In genomic region chr2:134946073-134946472, GRCh38 we compare ENCODE assay signal across 17 cellular contexts. TPM values are rescaled to one million over a fixed set of nuclear protein-coding genes. Genes with fewer than 3 reads are reported as not detected.
DNase-seq lines count a peak whose midpoint lies in the region; ATAC-seq, FAIRE-seq and TF ChIP-seq lines count a peak whose summit lies in the region.
"Had no signal": no experiment of that assay in that cellular context is flagged by ENCODE, and none has a peak within 500 bp of the region (broad histone marks: within the 10 kb centered on the region; RNA-seq: fewer than 3 reads in every experiment).

No MANE protein-coding gene starts in this region.

- POLR2A ChIA-PET in HepG2 (lab: Yijun Ruan, JAX), result no interaction called here
- POLR2A ChIA-PET in HEK293 (lab: Yijun Ruan, JAX), result no interaction called here

- TF ChIP-seq CTCF in HepG2 (CRISPR knock-in tag; IDR thresholded peaks at IDR 0.05), result no peak
- TF ChIP-seq CTCF in right lobe of liver (IDR thresholded peaks at IDR 0.05), result no peak
- TF ChIP-seq CTCF in HEK293 (tag by site-specific recombination; IDR thresholded peaks at IDR 0.05), result no peak
- TF ChIP-seq CTCF in endodermal cell (conservative IDR thresholded peaks at IDR 0.05), result no peak

- no peak overlapping the region for H3K9ac ChIP-seq in HepG2 (ENCODE audit: insufficient read depth, low read depth, low read length)
- no peak overlapping the region for H3K9ac ChIP-seq in endodermal cell (ENCODE audit: extremely low read depth, low read length, poor library complexity, severe bottlenecking)
- H3K9ac ChIP-seq: BLaER1 treated with 17β-estradiol and CSF1 and Interleukin-3, amounts not matched to agents 10 nM and 100 nM had no signal

- intact Hi-C loops in HepG2 (cut with micrococcal nuclease; ENCODE audit: unreplicated experiment) (no loop called here), right lobe of liver (cut with DNase I) (no loop called here)

- WGBS in HepG2 (ENCODE audit: low lambda C conversion rate), result 98% methylated on average over 6 of the region's 6 CpGs
- 78% methylated on average over 6 of the region's 6 CpGs for WGBS in right lobe of liver (ENCODE audit: insufficient coverage, low coverage, low lambda C conversion rate, missing lambda C conversion rate)
- 93 to 100% methylated on average over 3 to 6 of the region's 6 CpGs for WGBS in endodermal cell (ENCODE audit: insufficient coverage in 1 of 2, insufficient read length in 1 of 2), 2 experiments

- H3K4me2 ChIP-seq in HepG2 (ENCODE audit: low read depth, low read length), result no peak overlapping the region
- H3K4me2 ChIP-seq: GM23338 had no signal

- peaks cover 3% of the 10 kb centered on the region; the same call in 1 of the 2 replicates for H4K20me1 ChIP-seq in HepG2 (ENCODE audit: insufficient read depth, low read length)

- H3K79me2 ChIP-seq in HepG2 (ENCODE audit: insufficient read depth, low read length), result peaks cover 3% of the 10 kb centered on the region

- DNase-seq in HepG2 (ENCODE audit: low spot score), result no peak
- no peak for DNase-seq in right lobe of liver
- DNase-seq in endodermal cell, result no peak
- DNase-seq in stimulated activated naive B cell treated with anti-CD40 and anti-IgM and Interleukin-4, amounts not matched to agents 10 μg/mL and 1 μg/mL and 100 μg/mL, for 72 hours, result no peak
- DNase-seq in activated CD4-positive, alpha-beta T cell treated with anti-CD3 and anti-CD28 coated beads, Interleukin-2, amount 50 U/mL, for 4 hours, result no peak
- DNase-seq: ACHN; Caco-2; CD4-positive, alpha-beta memory T cell; DND-41; GDM1; H7 had no signal

- in situ Hi-C loops in HepG2 (cut with HindIII; ENCODE audit: extremely low pct_ligation_motif_present, low pct_unique_long_range_greater_than_20kb), result no loop called here

- no peak overlapping the region for H3K4me3 Mint-ChIP-seq in endodermal cell
- H3K4me3 Mint-ChIP-seq in stimulated activated naive B cell treated with anti-CD40 and anti-IgM and Interleukin-4, amounts not matched to agents 10 μg/mL and 1 μg/mL and 100 μg/mL, for 72 hours, result no peak overlapping the region
- H3K4me3 Mint-ChIP-seq: CD4-positive, alpha-beta memory T cell; GM23338 had no signal

- H3K27ac ChIP-seq in HepG2 (ENCODE audit: extremely low read length, insufficient read depth, low read length) (no peak overlapping the region), right lobe of liver (no peak overlapping the region), HEK293 (ENCODE audit: extremely low read depth, low read depth, low read length) (no peak overlapping the region), endodermal cell (ENCODE audit: low read depth, low read length) (no peak overlapping the region)

- FAIRE-seq in HepG2 (lab: Jason Lieb, UNC), result no peak
- FAIRE-seq: K562 had no signal

- H3K4me1 Mint-ChIP-seq in endodermal cell, result peaks cover 9% of the 10 kb centered on the region
- peaks cover 23 to 39% of the 10 kb centered on the region in 2 donors for H3K4me1 Mint-ChIP-seq in stimulated activated naive B cell treated with anti-CD40 and anti-IgM and Interleukin-4, amounts not matched to agents 10 μg/mL and 1 μg/mL and 100 μg/mL, for 72 hours

- CTCF ChIA-PET in HepG2 (lab: Yijun Ruan, JAX; ENCODE audit: low intra/inter-chr PET ratio, low total read pairs), result no interaction called here
- CTCF ChIA-PET in HEK293 (lab: Yijun Ruan, JAX), result interaction anchor here (0.6 to 2.0 kb wide), 2 partner anchors 12 to 157 kb away, joined by 4 to 5 read pairs; no protein-coding TSS in a partner anchor

- H3K27me3 ChIP-seq in HepG2 (ENCODE audit: control insufficient read depth in 1 of 2, insufficient read depth in 2 of 2, low read length in 2 of 2), result no peaks in the 10 kb centered on the region
- no peaks in the 10 kb centered on the region for H3K27me3 ChIP-seq in right lobe of liver
- no peaks in the 10 kb centered on the region for H3K27me3 ChIP-seq in endodermal cell (ENCODE audit: control insufficient read depth, insufficient read depth, low read length, poor library complexity, severe bottlenecking)
- H3K27me3 ChIP-seq: BLaER1 treated with 17β-estradiol and CSF1 and Interleukin-3, amounts not matched to agents 10 nM and 100 nM had no signal

- no peaks in the 10 kb centered on the region for H3K9me3 Mint-ChIP-seq in endodermal cell
- no peaks in the 10 kb centered on the region for H3K9me3 Mint-ChIP-seq in stimulated activated naive B cell treated with anti-CD40 and anti-IgM and Interleukin-4, amounts not matched to agents 10 μg/mL and 1 μg/mL and 100 μg/mL, for 72 hours
- H3K9me3 Mint-ChIP-seq: CD4-positive, alpha-beta memory T cell; GM23338 had no signal

- H3K27ac Mint-ChIP-seq in endodermal cell, result peak overlapping the region; percentile 52
- H3K27ac Mint-ChIP-seq in stimulated activated naive B cell treated with anti-CD40 and anti-IgM and Interleukin-4, amounts not matched to agents 10 μg/mL and 1 μg/mL and 100 μg/mL, for 72 hours, result peak overlapping the region; percentile 32

- no peaks in the 10 kb centered on the region for H3K27me3 Mint-ChIP-seq in endodermal cell (ENCODE audit: insufficient read depth)
- H3K27me3 Mint-ChIP-seq in stimulated activated naive B cell treated with anti-CD40 and anti-IgM and Interleukin-4, amounts not matched to agents 10 μg/mL and 1 μg/mL and 100 μg/mL, for 72 hours, result no peaks in the 10 kb centered on the region
- H3K27me3 Mint-ChIP-seq: CD4-positive, alpha-beta memory T cell had no signal

- no peak for TF ChIP-seq RAD21 in HepG2 (CRISPR knock-in tag; IDR thresholded peaks at IDR 0.05)

- peaks cover 64% of the 10 kb centered on the region for H3K36me3 Mint-ChIP-seq in endodermal cell (ENCODE audit: low read depth)
- H3K36me3 Mint-ChIP-seq in stimulated activated naive B cell treated with anti-CD40 and anti-IgM and Interleukin-4, amounts not matched to agents 10 μg/mL and 1 μg/mL and 100 μg/mL, for 72 hours, result peaks cover 36 to 42% of the 10 kb centered on the region in 2 donors

- ATAC-seq in HepG2 (no peak), right lobe of liver (no peak), HG02623 (IDR thresholded peaks at IDR 0.05; ENCODE audit: unreplicated experiment) (no peak), HG03025 (IDR thresholded peaks at IDR 0.05; ENCODE audit: low FRiP score, unreplicated experiment) (no peak)
- ATAC-seq in stimulated activated naive B cell treated with anti-CD40 and anti-IgM and Interleukin-4, amounts not matched to agents 10 μg/mL and 1 μg/mL and 100 μg/mL, for 72 hours (replicated peaks), result no peak
- ATAC-seq: K562 had no signal

- H3K36me3 ChIP-seq in HepG2 (replicated peaks in 1 of 2; ENCODE audit: control insufficient read depth in 1 of 2, insufficient read depth in 2 of 2, low read length in 2 of 2), result peaks cover 14 to 82% of the 10 kb centered on the region in 2 experiments
- H3K36me3 ChIP-seq in right lobe of liver, result peaks cover 0 to 49% (median 11%) of the 10 kb centered on the region in 4 donors
- peaks cover 44 to 76% of the 10 kb centered on the region in 2 experiments for H3K36me3 ChIP-seq in HEK293 (ENCODE audit: control insufficient read depth in 2 of 2, insufficient read depth in 1 of 2, low read length in 2 of 2)
- H3K36me3 ChIP-seq in endodermal cell (ENCODE audit: control insufficient read depth, insufficient read depth, low read length), result peaks cover 91% of the 10 kb centered on the region

- H3K4me3 ChIP-seq in HepG2 (replicated peaks in 1 of 3; ENCODE audit: insufficient read depth in 1 of 3, low read depth in 2 of 3, low read length in 3 of 3), result no peak overlapping the region
- H3K4me3 ChIP-seq in right lobe of liver, result no peak overlapping the region
- H3K4me3 ChIP-seq in HEK293 (ENCODE audit: low read depth, low read length), result no peak overlapping the region
- H3K4me3 ChIP-seq in endodermal cell (ENCODE audit: low read length), result no peak overlapping the region
- H3K4me3 ChIP-seq: BLaER1 treated with 17β-estradiol and CSF1 and Interleukin-3, amounts not matched to agents 10 nM and 100 nM; GM23338; K562 had no signal

- H2AFZ ChIP-seq in HepG2 (ENCODE audit: low read length), result no peak overlapping the region
- H2AFZ ChIP-seq: GM23338 had no signal

- H3K9me3 ChIP-seq in HepG2 (ENCODE audit: low read length), result no peaks in the 10 kb centered on the region
- H3K9me3 ChIP-seq in right lobe of liver, result no peaks in the 10 kb centered on the region
- no peaks in the 10 kb centered on the region for H3K9me3 ChIP-seq in HEK293 (ENCODE audit: control insufficient read depth, insufficient read depth, low read depth, low read length)
- H3K9me3 ChIP-seq in endodermal cell (ENCODE audit: control insufficient read depth, low read length), result no peaks in the 10 kb centered on the region
- H3K9me3 ChIP-seq: Caco-2 had no signal

- TF ChIP-seq POLR2A in HepG2 (IDR thresholded peaks at IDR 0.05; ENCODE audit: insufficient read depth in 1 of 2, low read depth in 2 of 2, low read length in 2 of 2), result no peak
- TF ChIP-seq POLR2A in right lobe of liver (IDR thresholded peaks at IDR 0.05), result no peak

- no peak for TF ChIP-seq EP300 in HepG2 (IDR thresholded peaks at IDR 0.05; ENCODE audit: low read depth in 2 of 2, low read length in 2 of 2)
- no peak for TF ChIP-seq EP300 in HepG2 (CRISPR knock-in tag; IDR thresholded peaks at IDR 0.05; ENCODE audit: borderline replicate concordance)

- BruUV-seq in HepG2 (replicated peaks; lab: Mats Ljungman, UMichigan), result no TSS peak

- H3K4me1 ChIP-seq in HepG2 (ENCODE audit: insufficient read depth, low read length) (no peaks in the 10 kb centered on the region), right lobe of liver (no peaks in the 10 kb centered on the region), HEK293 (ENCODE audit: control insufficient read depth, insufficient read depth, low read length) (no peaks in the 10 kb centered on the region), endodermal cell (ENCODE audit: control insufficient read depth, insufficient read depth, low read length) (no peaks in the 10 kb centered on the region)
- H3K4me1 ChIP-seq: Caco-2 had no signal

RNA-seq across cellular contexts. Expression of gene CCNT2, which starts 27.5 kb away (rescaled TPM):
- 31.2 and 34.4 TPM in 2 replicates for total RNA-seq in HepG2 (2016; rRNA removed; fragmentation: Illumina TruSeq; extraction: Trizol)
- 11.1 and 11.5 TPM in 2 replicates for total RNA-seq in HepG2 (2016; cell fraction: cytosol; rRNA removed; fragmentation: Illumina TruSeq; extraction: Trizol; ENCODE audit: low read depth)
- total RNA-seq in HepG2 (2016; cell fraction: insoluble cytoplasmic fraction; rRNA removed; fragmentation: Illumina TruSeq; extraction: Trizol), result 30.1 and 32.4 TPM in 2 replicates
- total RNA-seq in HepG2 (2016; cell fraction: membrane; rRNA removed; fragmentation: Illumina TruSeq; extraction: Trizol), result 9.5 and 11.8 TPM in 2 replicates
- 89.2 and 92.5 TPM in 2 replicates for total RNA-seq in HepG2 (2016; cell fraction: nucleus; rRNA removed; fragmentation: Illumina TruSeq; extraction: Trizol)
- 20.5 and 22.1 TPM in 2 replicates for polyA plus RNA-seq in HepG2 (2011; rRNA removed)
- polyA plus RNA-seq in HepG2 (2011; cell fraction: cytosol; rRNA removed), result 7.2 and 8.5 TPM in 2 replicates
- 44.4 and 46.0 TPM in 2 replicates for polyA plus RNA-seq in HepG2 (2011; cell fraction: nucleus; rRNA removed)
- 19.5 and 23.0 TPM in 2 replicates for polyA plus RNA-seq in HepG2 (2012)
- 0.57 and 0.70 TPM in 2 replicates for polyA plus RNA-seq in HepG2 (2016; cell fraction: cytosol; fragmentation: Illumina TruSeq; extraction: Trizol; ENCODE audit: low read depth)
- 19.6 and 20.9 TPM in 2 replicates for polyA plus RNA-seq in HepG2 (2016; cell fraction: insoluble cytoplasmic fraction; fragmentation: Illumina TruSeq; extraction: Trizol; ENCODE audit: low read depth)
- polyA plus RNA-seq in HepG2 (2016; cell fraction: membrane; fragmentation: Illumina TruSeq; extraction: Trizol; ENCODE audit: low read depth), result 2.3 and 2.4 TPM in 2 replicates
- 96.7 and 102 TPM in 2 replicates for polyA plus RNA-seq in HepG2 (2016; cell fraction: nucleus; fragmentation: Illumina TruSeq; extraction: Trizol; ENCODE audit: insufficient read depth, low read depth)
- polyA minus RNA-seq in HepG2 (2011; rRNA and poly(A)+ RNA removed; ENCODE audit: low replicate concordance), result 16.2 and 33.3 TPM in 2 replicates
- polyA minus RNA-seq in HepG2 (2011; cell fraction: cytosol; rRNA and poly(A)+ RNA removed), result 23.0 and 26.5 TPM in 2 replicates
- polyA minus RNA-seq in HepG2 (2011; cell fraction: nucleus; rRNA and poly(A)+ RNA removed), result 175 and 178 TPM in 2 replicates
- 10 to 100 TPM; 13.2 to 23.6 (median 17.5) TPM for total RNA-seq in right lobe of liver
- total RNA-seq in endodermal cell, result 10 to 100 TPM; 51.4 to 53.3 TPM
- 41.9 TPM for polyA plus RNA-seq in endodermal cell (2013, experiment 1 of 2)
- 40.8 TPM for polyA plus RNA-seq in endodermal cell (2013, experiment 2 of 2)
